ENCODE assay signal across 18 cellular contexts in genomic region chr2:240450532-240451107, GRCh38. TPM values are rescaled to one million over a fixed set of nuclear protein-coding genes. Genes with fewer than 3 reads are reported as not detected.
DNase-seq lines count a peak whose midpoint lies in the region; ATAC-seq, FAIRE-seq and TF ChIP-seq lines count a peak whose summit lies in the region.
"Had no signal": no experiment of that assay in that cellular context is flagged by ENCODE, and none has a peak within 500 bp of the region (broad histone marks: within the 10 kb centered on the region; RNA-seq: fewer than 3 reads in every experiment).

No MANE protein-coding gene starts in this region.

- no peak for TF ChIP-seq EP300 in suprapubic skin (IDR thresholded peaks at IDR 0.05)

- intact Hi-C loops in mucosa of descending colon (cut with DNase I, micrococcal nuclease) = no loop called here

- H3K4me3 Mint-ChIP-seq in activated naive CD8-positive, alpha-beta T cell = peak overlapping the region; percentile 5
- H3K4me3 Mint-ChIP-seq in activated naive CD8-positive, alpha-beta T cell treated with anti-CD3 and anti-CD28 coated beads, Interleukin-2, amount 50 U/mL, for 24 hours = no peak overlapping the region

- H3K27me3 Mint-ChIP-seq in activated naive CD8-positive, alpha-beta T cell = peaks cover 23% of the 10 kb centered on the region
- peaks cover 42% of the 10 kb centered on the region for H3K27me3 Mint-ChIP-seq in activated naive CD8-positive, alpha-beta T cell treated with anti-CD3 and anti-CD28 coated beads, Interleukin-2, amount 50 U/mL, for 24 hours

- H3K4me1 ChIP-seq in mucosa of descending colon (ENCODE audit: low read depth) (peaks cover 3% of the 10 kb centered on the region), suprapubic skin (peaks cover 93% of the 10 kb centered on the region)

- no peak for TF ChIP-seq CTCF in mucosa of descending colon (IDR thresholded peaks at IDR 0.05)
- TF ChIP-seq CTCF in suprapubic skin (IDR thresholded peaks at IDR 0.05) = no peak

- H3K27ac Mint-ChIP-seq in activated naive CD8-positive, alpha-beta T cell = no peak overlapping the region
- H3K27ac Mint-ChIP-seq in activated naive CD8-positive, alpha-beta T cell treated with anti-CD3 and anti-CD28 coated beads, Interleukin-2, amount 50 U/mL, for 24 hours = no peak overlapping the region
- H3K27ac Mint-ChIP-seq: H9 had no signal

- H3K27ac ChIP-seq in epithelial cell of prostate (peak overlapping the region; percentile 74), suprapubic skin (peak overlapping the region; percentile 88)
- H3K27ac ChIP-seq: 22Rv1, body of pancreas, C4-2B, pancreas, transverse colon had no signal

- no peaks in the 10 kb centered on the region for H3K36me3 Mint-ChIP-seq in activated naive CD8-positive, alpha-beta T cell
- no peaks in the 10 kb centered on the region for H3K36me3 Mint-ChIP-seq in activated naive CD8-positive, alpha-beta T cell treated with anti-CD3 and anti-CD28 coated beads, Interleukin-2, amount 50 U/mL, for 24 hours (ENCODE audit: low read depth)

- H3K27me3 ChIP-seq in suprapubic skin = peaks cover 42% of the 10 kb centered on the region
- H3K27me3 ChIP-seq: body of pancreas, pancreas had no signal

- no peak for ATAC-seq in activated naive CD8-positive, alpha-beta T cell treated with anti-CD3 and anti-CD28 coated beads, Interleukin-2, amount 50 U/mL, for 24 hours
- ATAC-seq in mucosa of descending colon (no peak), GM18909 (IDR thresholded peaks at IDR 0.05; ENCODE audit: poor library complexity, unreplicated experiment) (no peak)
- ATAC-seq: body of pancreas, pancreas had no signal

- H3K4me3 ChIP-seq in mucosa of descending colon (no peak overlapping the region), suprapubic skin (no peak overlapping the region)
- H3K4me3 ChIP-seq: body of pancreas, pancreas, transverse colon had no signal

- peaks cover 12% of the 10 kb centered on the region for H3K4me1 Mint-ChIP-seq in activated naive CD8-positive, alpha-beta T cell (ENCODE audit: low read depth)
- peaks cover 6% of the 10 kb centered on the region for H3K4me1 Mint-ChIP-seq in activated naive CD8-positive, alpha-beta T cell treated with anti-CD3 and anti-CD28 coated beads, Interleukin-2, amount 50 U/mL, for 24 hours

- 39% methylated on average over 7 of the region's 16 CpGs for WGBS in suprapubic skin

- H3K36me3 ChIP-seq in mucosa of descending colon (ENCODE audit: low read depth) (no peaks in the 10 kb centered on the region), suprapubic skin (peaks cover 3% of the 10 kb centered on the region)
- H3K36me3 ChIP-seq: pancreas, transverse colon had no signal

- H3K9me3 Mint-ChIP-seq in activated naive CD8-positive, alpha-beta T cell (ENCODE audit: low read depth) = no peaks in the 10 kb centered on the region
- H3K9me3 Mint-ChIP-seq in activated naive CD8-positive, alpha-beta T cell treated with anti-CD3 and anti-CD28 coated beads, Interleukin-2, amount 50 U/mL, for 24 hours = no peaks in the 10 kb centered on the region
- H3K9me3 Mint-ChIP-seq: H9 had no signal

- DNase-seq in activated naive CD8-positive, alpha-beta T cell treated with anti-CD3 and anti-CD28 coated beads, Interleukin-2, amount 50 U/mL, for 24 hours = no peak
- DNase-seq in epithelial cell of prostate (ENCODE audit: low read depth, low spot score) (no peak), mucosa of descending colon (peak in 2 of 3 donors; percentile 16 to 24), suprapubic skin (ENCODE audit: low spot score in 2 of 2) (no peak), urothelium cell line (ENCODE audit: low spot score) (no peak), CD1c-positive myeloid dendritic cell (ENCODE audit: extremely low spot score) (no peak)
- DNase-seq: activated CD4-positive, alpha-beta T cell treated with anti-CD3 and anti-CD28 coated beads for 1 hour; body of pancreas; H9; OCI-M1; T1000; transverse colon had no signal

- H3K9me3 ChIP-seq in mucosa of descending colon = no peaks in the 10 kb centered on the region
- H3K9me3 ChIP-seq in suprapubic skin = no peaks in the 10 kb centered on the region
- H3K9me3 ChIP-seq: body of pancreas, pancreas, transverse colon had no signal

- FAIRE-seq in urothelium cell line (lab: Jason Lieb, UNC) = no peak
- FAIRE-seq: islet of Langerhans, pancreas had no signal

- TF ChIP-seq POLR2A in suprapubic skin (IDR thresholded peaks at IDR 0.05) = no peak

RNA-seq across cellular contexts. Expression of gene GPC1, which starts 15.2 kb away (rescaled TPM):
- total RNA-seq in mucosa of descending colon (10 to 100 TPM; 12.4 to 29.2 (median 15.4) TPM), suprapubic skin (100 to 1,000 TPM; 130 to 164 (median 145) TPM)

Comparison
In these comparisons a context has a peak if more than half of its experiments do, and no peak if none do; other contexts are left out.
1. DNase-seq: peak in mucosa of descending colon (2 of 3); none in activated naive CD8-positive, alpha-beta T cell treated with anti-CD3 and anti-CD28 coated beads, Interleukin-2, amount 50 U/mL, for 24 hours (single experiment), epithelial cell of prostate (single experiment), suprapubic skin (0 of 2), urothelium cell line (single experiment) and CD1c-positive myeloid dendritic cell (single experiment).
2. RNA of gene GPC1, which starts 15.2 kb away (total RNA-seq): 130 to 164 TPM in suprapubic skin; 12.4 to 29.2 TPM in mucosa of descending colon; every median in the first group is over 4 times any median in the second.